Comparison of ENCODE assay signal across 16 cellular contexts in genomic region chr3:38021196-38021595, GRCh38.
"Had no signal": no experiment of that assay in that cellular context is flagged by ENCODE, and none has a peak within 500 bp of the region (broad histone marks: within the 10 kb centered on the region; RNA-seq: fewer than 3 reads in every experiment).

No MANE protein-coding gene starts in this region.

- H3K36me3 ChIP-seq: uterus had no signal

- DNase-seq: activated CD4-positive, alpha-beta T cell treated with anti-CD3 and anti-CD28 coated beads, Interleukin-2, amount 50 U/mL, for 48 hours; activated CD8-positive, alpha-beta memory T cell treated with anti-CD3 and anti-CD28 coated beads, Interleukin-2, amount 10 ng/mL, durations not matched to agents 7 days and 5 days; activated naive CD4-positive, alpha-beta T cell treated with Interleukin-2 at 50 U/mL for 16 hours; cerebellar nuclear complex; cortex of kidney; kidney glomerular epithelial cell; left ventricle myocardium inferior; mesendoderm; nephron progenitor cell; uterus had no signal

- H3K27ac Mint-ChIP-seq: activated CD8-positive, alpha-beta memory T cell treated with anti-CD3 and anti-CD28 coated beads, Interleukin-2, amount 10 ng/mL, durations not matched to agents 7 days and 5 days; activated T-helper 2 cell treated with anti-CD3 and anti-CD28 coated beads, Interferon-gamma antibody, Interleukin-2, Interleukin-4, amounts not matched to agents 10 μg/mL and 5 μg/mL and 100 μg/mL, durations not matched to agents 14 hours and 24 hours and 36 hours; nephron progenitor cell; stimulated activated naive CD8-positive, alpha-beta T cell treated with anti-CD3 and anti-CD28 coated beads, Interleukin-15, Interleukin-2, amounts not matched to agents 100 ng/mL and 50 ng/mL, for 24 hours had no signal

- H3K27ac ChIP-seq: left ventricle myocardium inferior had no signal

- H3K27me3 ChIP-seq: gastroesophageal sphincter, heart left ventricle, tibial nerve, uterus had no signal

- H3K4me3 Mint-ChIP-seq: activated CD8-positive, alpha-beta memory T cell treated with anti-CD3 and anti-CD28 coated beads, Interleukin-2, amount 10 ng/mL, durations not matched to agents 7 days and 5 days; nephron progenitor cell; stimulated activated naive CD8-positive, alpha-beta T cell treated with anti-CD3 and anti-CD28 coated beads, Interleukin-15, Interleukin-2, amounts not matched to agents 100 ng/mL and 50 ng/mL, for 24 hours had no signal

- H3K9me3 ChIP-seq: uterus had no signal

- ATAC-seq: activated CD8-positive, alpha-beta memory T cell treated with anti-CD3 and anti-CD28 coated beads, Interleukin-2, amount 10 ng/mL, durations not matched to agents 7 days and 5 days; esophagus mucosa; gastroesophageal sphincter; heart left ventricle had no signal

- H3K4me3 ChIP-seq: gastroesophageal sphincter, heart left ventricle, left ventricle myocardium inferior, tibial nerve, uterus had no signal

- H3K9me3 Mint-ChIP-seq: activated T-helper 2 cell treated with anti-CD3 and anti-CD28 coated beads, Interferon-gamma antibody, Interleukin-2, Interleukin-4, amounts not matched to agents 10 μg/mL and 5 μg/mL and 100 μg/mL, durations not matched to agents 14 hours and 24 hours and 36 hours; nephron progenitor cell; stimulated activated naive CD8-positive, alpha-beta T cell treated with anti-CD3 and anti-CD28 coated beads, Interleukin-15, Interleukin-2, amounts not matched to agents 100 ng/mL and 50 ng/mL, for 24 hours had no signal

- H3K27me3 Mint-ChIP-seq: activated CD8-positive, alpha-beta memory T cell treated with anti-CD3 and anti-CD28 coated beads, Interleukin-2, amount 10 ng/mL, durations not matched to agents 7 days and 5 days; stimulated activated naive CD8-positive, alpha-beta T cell treated with anti-CD3 and anti-CD28 coated beads, Interleukin-15, Interleukin-2, amounts not matched to agents 100 ng/mL and 50 ng/mL, for 24 hours had no signal
